ENCODE assay signal across 19 cellular contexts in the genomic region with DNA sequence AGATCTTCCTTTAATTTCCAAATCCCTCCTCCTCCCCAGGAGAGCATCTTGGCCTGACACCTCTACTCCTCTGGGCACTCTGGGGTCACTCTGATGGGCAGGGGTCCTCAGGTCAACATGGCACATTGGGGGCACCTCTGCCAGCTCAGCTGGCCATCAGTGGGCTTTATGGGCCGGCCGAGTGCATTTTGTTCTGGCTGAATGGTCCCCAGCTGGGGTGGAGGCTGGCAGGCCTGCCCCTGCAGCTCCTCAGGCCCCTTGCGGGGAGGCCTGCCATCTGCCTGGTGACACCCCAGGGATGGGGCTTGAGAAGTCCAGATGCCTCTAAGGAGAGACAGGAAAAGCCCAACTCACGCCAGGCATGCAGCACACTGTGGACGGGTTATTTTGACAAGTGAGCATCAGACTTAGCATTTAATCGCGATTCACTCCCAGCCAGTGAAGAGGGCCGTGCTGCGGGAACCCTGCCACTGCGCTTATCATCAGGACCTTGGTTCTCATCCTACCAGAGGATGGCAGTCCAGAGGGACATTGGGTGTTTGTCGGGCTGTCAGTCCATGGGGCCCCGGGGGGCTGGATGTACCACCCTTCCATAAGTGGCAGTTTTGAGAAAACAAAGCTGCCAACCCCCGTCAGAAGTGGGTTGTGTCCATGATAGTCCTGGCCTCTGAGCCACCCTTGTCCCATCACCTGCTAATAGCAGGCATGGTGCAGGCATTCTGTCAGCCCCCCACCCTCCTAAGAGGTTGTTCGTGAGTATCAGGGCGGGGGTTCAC. TPM values are rescaled to one million over a fixed set of nuclear protein-coding genes. Genes with fewer than 3 reads are reported as not detected.
DNase-seq lines count a peak whose midpoint lies in the region; ATAC-seq and TF ChIP-seq lines count a peak whose summit lies in the region.
"Had no signal": no experiment of that assay in that cellular context is flagged by ENCODE, and none has a peak within 500 bp of the region (broad histone marks: within the 10 kb centered on the region; RNA-seq: fewer than 3 reads in every experiment).

No MANE protein-coding gene starts in this region.

- 72 to 77% methylated on average over 14 to 15 of the region's 15 CpGs for WGBS in GM23248 (ENCODE audit: low coverage in 1 of 2, low lambda C conversion rate in 2 of 2, missing lambda C conversion rate in 2 of 2), 2 experiments
- WGBS in neuronal stem cell (ENCODE audit: extremely low coverage in 2 of 2, insufficient read length in 2 of 2, insufficient replicate concordance in 1 of 2), 2 donors, result no CpG with 5 or more reads among the region's 15 CpGs

- peaks cover 4% of the 10 kb centered on the region; the same call in 1 of the 2 replicates for H4K20me1 ChIP-seq in GM23248 (ENCODE audit: insufficient read depth)

- no peak overlapping the region for H4K8ac ChIP-seq in neuronal stem cell (ENCODE audit: low read depth, low read length)

- no peak overlapping the region for H2AK5ac ChIP-seq in neuronal stem cell (ENCODE audit: low read depth, low read length)

- no peaks in the 10 kb centered on the region for H3K27me3 Mint-ChIP-seq in activated CD4-positive, alpha-beta memory T cell treated with anti-CD3 and anti-CD28 coated beads, Interleukin-2, amount 10 ng/mL, durations not matched to agents 7 days and 5 days
- no peaks in the 10 kb centered on the region for H3K27me3 Mint-ChIP-seq in activated CD4-positive, alpha-beta memory T cell treated with anti-CD3 and anti-CD28 coated beads for 36 hours
- H3K27me3 Mint-ChIP-seq: activated CD4-positive, alpha-beta T cell treated with anti-CD3 and anti-CD28 coated beads, Interleukin-2, amount 10 ng/mL, durations not matched to agents 24 days and 14 days; activated T-helper 17 cell treated with anti-CD3 and anti-CD28 coated beads, Interleukin-2, amount 50 U/mL, for 72 hours; dendritic cell treated with granulocyte-macrophage colony-stimulating factor and Interleukin-4, amounts not matched to agents 40 ng/mL and 50 ng/mL, for 4 days had no signal

- peak overlapping the region; percentile 60 for H3K27ac Mint-ChIP-seq in activated CD4-positive, alpha-beta memory T cell treated with anti-CD3 and anti-CD28 coated beads, Interleukin-2, amount 10 ng/mL, durations not matched to agents 7 days and 5 days
- no peak overlapping the region for H3K27ac Mint-ChIP-seq in activated CD4-positive, alpha-beta memory T cell treated with anti-CD3 and anti-CD28 coated beads for 36 hours
- H3K27ac Mint-ChIP-seq: dendritic cell treated with granulocyte-macrophage colony-stimulating factor and Interleukin-4, amounts not matched to agents 40 ng/mL and 50 ng/mL, for 4 days; HFFc6 had no signal

- no peak overlapping the region for H4K91ac ChIP-seq in neuronal stem cell (ENCODE audit: low read depth, low read length, poor library complexity)

- no peaks in the 10 kb centered on the region for H3K9me2 ChIP-seq in GM23248 (ENCODE audit: insufficient read depth)

- H3K79me2 ChIP-seq in GM23248 (ENCODE audit: insufficient read depth), result peaks cover 98% of the 10 kb centered on the region

- no peak overlapping the region for H3K4me3 Mint-ChIP-seq in activated CD4-positive, alpha-beta memory T cell treated with anti-CD3 and anti-CD28 coated beads, Interleukin-2, amount 10 ng/mL, durations not matched to agents 7 days and 5 days
- H3K4me3 Mint-ChIP-seq in activated CD4-positive, alpha-beta memory T cell treated with anti-CD3 and anti-CD28 coated beads for 36 hours, result no peak overlapping the region
- H3K4me3 Mint-ChIP-seq: activated T-helper 17 cell treated with anti-CD3 and anti-CD28 coated beads, Interleukin-2, amount 50 U/mL, for 72 hours; dendritic cell treated with granulocyte-macrophage colony-stimulating factor and Interleukin-4, amounts not matched to agents 40 ng/mL and 50 ng/mL, for 4 days; HFFc6 had no signal

- H3F3A ChIP-seq in GM23248 (ENCODE audit: insufficient read depth), result no peaks in the 10 kb centered on the region

- no peak overlapping the region for H3K27ac ChIP-seq in GM23248
- no peak overlapping the region for H3K27ac ChIP-seq in colonic mucosa
- H3K27ac ChIP-seq in neuronal stem cell (replicated peaks; ENCODE audit: low read length), result no peak overlapping the region
- H3K27ac ChIP-seq: esophagus muscularis mucosa had no signal

- H3K4me1 Mint-ChIP-seq in activated CD4-positive, alpha-beta memory T cell treated with anti-CD3 and anti-CD28 coated beads, Interleukin-2, amount 10 ng/mL, durations not matched to agents 7 days and 5 days, result peaks cover 41% of the 10 kb centered on the region
- H3K4me1 Mint-ChIP-seq in activated CD4-positive, alpha-beta memory T cell treated with anti-CD3 and anti-CD28 coated beads for 36 hours (ENCODE audit: low read depth), result peaks cover 47% of the 10 kb centered on the region

- POLR2A ChIA-PET in activated CD4-positive, alpha-beta memory T cell treated with anti-CD3 and anti-CD28 coated beads, Interleukin-2, amount 10 ng/mL, durations not matched to agents 7 days and 5 days (lab: Charles Lee), result no interaction called here
- POLR2A ChIA-PET in activated CD4-positive, alpha-beta memory T cell treated with anti-CD3 and anti-CD28 coated beads for 36 hours (lab: Charles Lee), result no interaction called here

- H2AFZ ChIP-seq in GM23248 (no peak overlapping the region), neuronal stem cell (ENCODE audit: low read length) (no peak overlapping the region)

- ATAC-seq in GM21529 (IDR thresholded peaks at IDR 0.05; ENCODE audit: unreplicated experiment), result no peak

- no peak overlapping the region for H2BK120ac ChIP-seq in neuronal stem cell (ENCODE audit: low read depth, low read length)

- no peaks in the 10 kb centered on the region for H3K27me3 ChIP-seq in GM23248 (replicated peaks; ENCODE audit: insufficient read depth)
- no peaks in the 10 kb centered on the region for H3K27me3 ChIP-seq in colonic mucosa
- H3K27me3 ChIP-seq in neuronal stem cell (ENCODE audit: control insufficient read depth in 3 of 3, insufficient read depth in 3 of 3, low read depth in 1 of 3, low read length in 3 of 3), result no peaks in the 10 kb centered on the region
- H3K27me3 ChIP-seq: ascending aorta, esophagus muscularis mucosa had no signal

- no peak overlapping the region for H3K23ac ChIP-seq in neuronal stem cell (ENCODE audit: low read depth, low read length, poor library complexity)

- H3K9me3 ChIP-seq in GM23248 (ENCODE audit: low read depth) (no peaks in the 10 kb centered on the region), colonic mucosa (no peaks in the 10 kb centered on the region), neuronal stem cell (replicated peaks in 1 of 2; ENCODE audit: control insufficient read depth in 2 of 2, insufficient read depth in 1 of 2, low read depth in 1 of 2, low read length in 2 of 2) (peaks cover 0 to 3% of the 10 kb centered on the region in 2 donors)
- H3K9me3 ChIP-seq: ascending aorta, esophagus muscularis mucosa had no signal

- H3K4me3 ChIP-seq in GM23248 (no peak overlapping the region), colonic mucosa (no peak overlapping the region), neuronal stem cell (ENCODE audit: low read length in 2 of 2) (no peak overlapping the region), foreskin fibroblast (ENCODE audit: low read depth in 1 of 2, low read length in 2 of 2) (no peak overlapping the region)
- H3K4me3 ChIP-seq: ascending aorta, esophagus muscularis mucosa, skin epidermis had no signal

- in situ Hi-C loops in GM23248 (cut with MboI), result no loop called here

- H3K9ac ChIP-seq in GM23248 (peak overlapping the region; percentile 42; the same call in 1 of the 2 replicates), colonic mucosa (ENCODE audit: low read depth in 2 of 2, low read length in 2 of 2) (no peak overlapping the region), neuronal stem cell (ENCODE audit: low read depth, low read length, poor library complexity) (peak overlapping the region; percentile 40)

- H3K4ac ChIP-seq in neuronal stem cell (ENCODE audit: low read length), result no peak overlapping the region

- no peaks in the 10 kb centered on the region for H3K36me3 Mint-ChIP-seq in activated CD4-positive, alpha-beta memory T cell treated with anti-CD3 and anti-CD28 coated beads, Interleukin-2, amount 10 ng/mL, durations not matched to agents 7 days and 5 days (ENCODE audit: low read depth)
- H3K36me3 Mint-ChIP-seq in activated CD4-positive, alpha-beta memory T cell treated with anti-CD3 and anti-CD28 coated beads for 36 hours, result no peaks in the 10 kb centered on the region

- H2BK12ac ChIP-seq in neuronal stem cell (ENCODE audit: low read length), result no peak overlapping the region

- H2BK15ac ChIP-seq in neuronal stem cell (ENCODE audit: low read length), result no peak overlapping the region

- H3K36me3 ChIP-seq in GM23248 (ENCODE audit: low read depth) (no peaks in the 10 kb centered on the region), colonic mucosa (no peaks in the 10 kb centered on the region), neuronal stem cell (replicated peaks in 1 of 2; ENCODE audit: control insufficient read depth in 2 of 2, insufficient read depth in 2 of 2, low read length in 2 of 2) (peaks cover 0 to 8% of the 10 kb centered on the region in 2 donors)
- H3K36me3 ChIP-seq: ascending aorta, esophagus muscularis mucosa had no signal

- no peak overlapping the region for H3K4me2 ChIP-seq in GM23248 (ENCODE audit: unreplicated experiment)
- no peak overlapping the region for H3K4me2 ChIP-seq in neuronal stem cell (ENCODE audit: insufficient read depth, low read length, poor library complexity, severe bottlenecking)

- H3K9me3 Mint-ChIP-seq in activated CD4-positive, alpha-beta memory T cell treated with anti-CD3 and anti-CD28 coated beads, Interleukin-2, amount 10 ng/mL, durations not matched to agents 7 days and 5 days, result no peaks in the 10 kb centered on the region
- no peaks in the 10 kb centered on the region for H3K9me3 Mint-ChIP-seq in activated CD4-positive, alpha-beta memory T cell treated with anti-CD3 and anti-CD28 coated beads for 36 hours
- H3K9me3 Mint-ChIP-seq: activated CD4-positive, alpha-beta T cell treated with anti-CD3 and anti-CD28 coated beads, Interleukin-2, amount 10 ng/mL, durations not matched to agents 24 days and 14 days; activated T-helper 17 cell treated with anti-CD3 and anti-CD28 coated beads, Interleukin-2, amount 50 U/mL, for 72 hours; dendritic cell treated with granulocyte-macrophage colony-stimulating factor and Interleukin-4, amounts not matched to agents 40 ng/mL and 50 ng/mL, for 4 days; HFFc6 had no signal

- peaks cover 9% of the 10 kb centered on the region; the same call in 1 of the 2 replicates for H3K4me1 ChIP-seq in GM23248 (ENCODE audit: insufficient read depth)
- peaks cover 26% of the 10 kb centered on the region for H3K4me1 ChIP-seq in colonic mucosa
- H3K4me1 ChIP-seq in neuronal stem cell (ENCODE audit: control insufficient read depth in 2 of 2, insufficient read depth in 1 of 2, low read depth in 1 of 2, low read length in 2 of 2), result peaks cover 7 to 18% of the 10 kb centered on the region in 2 donors

- H3K14ac ChIP-seq in neuronal stem cell (ENCODE audit: low read length), result no peak overlapping the region

- intact Hi-C loops in activated CD4-positive, alpha-beta memory T cell treated with anti-CD3 and anti-CD28 coated beads for 36 hours (cut with micrococcal nuclease), result no loop called here
- intact Hi-C loops in colonic mucosa (cut with DNase I), result no loop called here

- H3K18ac ChIP-seq in neuronal stem cell (ENCODE audit: low read length), result peak overlapping the region; percentile 25

- H3K79me1 ChIP-seq in neuronal stem cell (ENCODE audit: low read depth, low read length), result peaks cover 25% of the 10 kb centered on the region

- TF ChIP-seq CTCF in colonic mucosa (IDR thresholded peaks at IDR 0.05) (no peak), foreskin fibroblast (IDR thresholded peaks at IDR 0.05; ENCODE audit: low read depth, low read length) (no peak)

- peak; percentile 14 for DNase-seq in activated CD4-positive, alpha-beta memory T cell treated with anti-CD3 and anti-CD28 coated beads, Interleukin-2, amount 10 ng/mL, durations not matched to agents 7 days and 5 days
- DNase-seq in activated CD4-positive, alpha-beta memory T cell treated with anti-CD3 and anti-CD28 coated beads for 36 hours, result no peak
- DNase-seq in GM23248 (no peak), colonic mucosa (peak; percentile 16), neuronal stem cell (ENCODE audit: low spot score) (no peak), glomerular visceral epithelial cell (ENCODE audit: extremely low spot score) (no peak), foreskin fibroblast (no peak)
- DNase-seq: ACHN; Calu3; HFFc6; NK-92 treated with Interleukin-12 subunit alpha and Interleukin-12 subunit beta, amount 100 ng/mL, for 24 hours; stimulated activated naive CD4-positive, alpha-beta T cell treated with Interleukin-2 at 50 U/mL for 16 hours had no signal

- CTCF ChIA-PET in activated CD4-positive, alpha-beta memory T cell treated with anti-CD3 and anti-CD28 coated beads, Interleukin-2, amount 10 ng/mL, durations not matched to agents 7 days and 5 days (lab: Charles Lee), result no interaction called here
- CTCF ChIA-PET in activated CD4-positive, alpha-beta memory T cell treated with anti-CD3 and anti-CD28 coated beads for 36 hours (lab: Charles Lee), result no interaction called here

- H2BK5ac ChIP-seq in neuronal stem cell (ENCODE audit: low read length), result peak overlapping the region; percentile 20

RNA-seq across cellular contexts. Expression of a gene that starts 21.7 kb away (rescaled TPM):
- 10 to 100 TPM; 25.5 to 26.8 TPM for total RNA-seq in activated CD4-positive, alpha-beta memory T cell treated with anti-CD3 and anti-CD28 coated beads, Interleukin-2, amount 10 ng/mL, durations not matched to agents 7 days and 5 days
- 10 to 100 TPM; 16.0 to 16.2 TPM for total RNA-seq in activated CD4-positive, alpha-beta memory T cell treated with anti-CD3 and anti-CD28 coated beads for 36 hours
- 12.5 and 16.5 TPM in 2 replicates for total RNA-seq in GM23248 (2014; rRNA removed; shearing (Covaris generic))
- polyA plus RNA-seq in GM23248 (2016; fragmentation: Nextera tagmentation; extraction: Ambion mirVana), result 3.5 and 4.6 TPM in 2 replicates
- total RNA-seq in colonic mucosa, result 10 to 100 TPM; 22.7 to 23.4 TPM
- polyA plus RNA-seq in neuronal stem cell (2013, experiment 1 of 2), result 19.9 TPM
- 19.8 TPM for polyA plus RNA-seq in neuronal stem cell (2013, experiment 2 of 2)

Comparison
In these comparisons a context has a peak if more than half of its experiments do, and no peak if none do; other contexts are left out.
1. DNase-seq: peak in activated CD4-positive, alpha-beta memory T cell treated with anti-CD3 and anti-CD28 coated beads, Interleukin-2, amount 10 ng/mL, durations not matched to agents 7 days and 5 days (single experiment) and colonic mucosa (single experiment); none in activated CD4-positive, alpha-beta memory T cell treated with anti-CD3 and anti-CD28 coated beads for 36 hours (single experiment), GM23248 (single experiment), neuronal stem cell (single experiment), glomerular visceral epithelial cell (single experiment) and foreskin fibroblast (0 of 2).
2. H3K9ac ChIP-seq: peak in GM23248 (single experiment) and neuronal stem cell (single experiment); none in colonic mucosa (0 of 2).